12 cellular contexts compared by ENCODE assay signal in the genomic region with DNA sequence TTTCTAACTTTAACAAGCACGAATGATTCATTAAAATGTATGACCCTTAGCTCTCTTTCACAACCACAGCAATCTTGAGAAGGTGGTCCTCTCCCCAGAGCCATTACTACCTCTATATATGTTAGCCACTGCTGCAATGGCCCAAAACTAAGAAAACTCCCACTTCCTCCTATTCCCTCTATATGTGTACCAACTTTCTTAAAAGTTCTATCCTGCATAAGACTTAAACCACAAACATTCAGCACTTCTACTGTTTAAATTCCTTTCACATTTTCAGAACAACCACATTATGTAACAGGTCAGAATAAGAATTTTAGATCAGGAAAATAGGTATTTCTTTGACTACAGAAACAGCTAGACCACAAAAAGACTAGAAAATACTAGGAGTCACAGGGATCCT. TPM values are rescaled to one million over a fixed set of nuclear protein-coding genes. Genes with fewer than 3 reads are reported as not detected.
DNase-seq lines count a peak whose midpoint lies in the region; ATAC-seq, FAIRE-seq and TF ChIP-seq lines count a peak whose summit lies in the region.
"Had no signal": no experiment of that assay in that cellular context is flagged by ENCODE, and none has a peak within 500 bp of the region (broad histone marks: within the 10 kb centered on the region; RNA-seq: fewer than 3 reads in every experiment).

No MANE protein-coding gene starts in this region.

- H3K27me3 ChIP-seq in OCI-LY3 (ENCODE audit: low read depth, low read length) (no peaks in the 10 kb centered on the region), fibroblast of lung (ENCODE audit: control insufficient read depth, insufficient read depth, low read length) (no peaks in the 10 kb centered on the region)
- H3K27me3 ChIP-seq: tibial nerve had no signal

- peak overlapping the region; percentile 12; the same call in 1 of the 2 replicates for H3K4me2 ChIP-seq in OCI-LY3 (ENCODE audit: low read length)
- no peak overlapping the region for H3K4me2 ChIP-seq in fibroblast of lung (ENCODE audit: extremely low read depth, insufficient read depth, low read length)

- TF ChIP-seq CTCF in AG09309 (IDR thresholded peaks at IDR 0.05; ENCODE audit: control insufficient read depth, insufficient read depth, low read depth, low read length, missing control alignments) (no peak), OCI-LY3 (IDR thresholded peaks at IDR 0.05; ENCODE audit: low read depth, low read length) (no peak), fibroblast of lung (conservative IDR thresholded peaks at IDR 0.05 in 1 of 2, IDR thresholded peaks at IDR 0.05 in 1 of 2; ENCODE audit: low read depth in 1 of 2, low read length in 2 of 2) (no peak)

- no peak for FAIRE-seq in GM12892 (lab: Jason Lieb, UNC)

- H3K9ac ChIP-seq in OCI-LY3 (ENCODE audit: low read length) (no peak overlapping the region), fibroblast of lung (ENCODE audit: insufficient read depth, low read length) (no peak overlapping the region)

- peak; percentile 28 for DNase-seq in AG09309 (ENCODE audit: low read depth)
- peak; percentile 39 to 87 for DNase-seq in fibroblast of lung (ENCODE audit: low read depth in 2 of 2)
- no peak for DNase-seq in NCI-H2171 (lab: John Stamatoyannopoulos, UW)
- no peak for DNase-seq in GM12892 (ENCODE audit: insufficient read length)
- no peak for DNase-seq in NCI-H345 treated with DMSO at 0.1 percent for 48 hours (lab: John Stamatoyannopoulos, UW; ENCODE audit: unreplicated experiment)
- DNase-seq: effector memory CD8-positive, alpha-beta T cell; stimulated activated CD4-positive, alpha-beta T cell treated with anti-CD3 and anti-CD28 coated beads, Interleukin-4, amount 100 ng/mL, for 4 hours had no signal

- H3K36me3 ChIP-seq in OCI-LY3 (replicated peaks; ENCODE audit: low read depth, low read length) (peaks cover 2% of the 10 kb centered on the region), fibroblast of lung (ENCODE audit: control insufficient read depth, insufficient read depth, low read length) (no peaks in the 10 kb centered on the region)

- H3K79me2 ChIP-seq in OCI-LY3 (ENCODE audit: low read length) (peaks cover 44% of the 10 kb centered on the region), fibroblast of lung (ENCODE audit: control insufficient read depth, insufficient read depth, low read length) (peaks cover 13% of the 10 kb centered on the region)

- H2AFZ ChIP-seq in OCI-LY3 (ENCODE audit: low read depth, low read length), result no peak overlapping the region
- H2AFZ ChIP-seq in fibroblast of lung (ENCODE audit: low read length), result no peak overlapping the region

- H3K4me1 ChIP-seq in OCI-LY3 (ENCODE audit: low read length) (peaks cover 37% of the 10 kb centered on the region), fibroblast of lung (ENCODE audit: control insufficient read depth, extremely low read depth, insufficient read depth, low read length) (peaks cover 4% of the 10 kb centered on the region)

- H3K4me3 ChIP-seq in AG09309 (ENCODE audit: control insufficient read depth, low read depth, low read length) (no peak overlapping the region), OCI-LY3 (ENCODE audit: low read length) (no peak overlapping the region), fibroblast of lung (replicated peaks in 1 of 4; ENCODE audit: control extremely low read depth in 1 of 4, insufficient read depth in 1 of 4, low read depth in 3 of 4, low read length in 4 of 4) (no peak overlapping the region)
- H3K4me3 ChIP-seq: tibial nerve had no signal

- ATAC-seq in GM18868 (IDR thresholded peaks at IDR 0.05; ENCODE audit: unreplicated experiment), result peak; percentile 57
- ATAC-seq in GM21576 (IDR thresholded peaks at IDR 0.05; ENCODE audit: unreplicated experiment), result no peak
- ATAC-seq: effector memory CD8-positive, alpha-beta T cell had no signal

- H4K20me1 ChIP-seq in OCI-LY3 (ENCODE audit: insufficient read depth, low read length), result peaks cover 33% of the 10 kb centered on the region
- no peaks in the 10 kb centered on the region for H4K20me1 ChIP-seq in fibroblast of lung (ENCODE audit: control insufficient read depth, extremely low read depth, insufficient read depth, low read length)

- H3K27ac ChIP-seq in OCI-LY3 (ENCODE audit: low read length) (no peak overlapping the region), fibroblast of lung (ENCODE audit: insufficient read depth, low read length) (no peak overlapping the region)
- H3K27ac ChIP-seq: tibial nerve had no signal

- TF ChIP-seq POLR2A in GM12892 (IDR thresholded peaks at IDR 0.05; ENCODE audit: low read depth, low read length), result no peak

- H3K9me3 ChIP-seq in OCI-LY3 (ENCODE audit: insufficient read depth, low read length) (no peaks in the 10 kb centered on the region), fibroblast of lung (ENCODE audit: control insufficient read depth, insufficient read depth, low read depth, low read length) (no peaks in the 10 kb centered on the region)
- H3K9me3 ChIP-seq: tibial nerve had no signal

RNA-seq across cellular contexts. Expression of gene WASL, which starts 36.2 kb away (rescaled TPM):
- 12.1 and 15.4 TPM in 2 replicates for total RNA-seq in fibroblast of lung
- 18.0 and 21.0 TPM in 2 replicates for polyA plus RNA-seq in fibroblast of lung
- 16.9 and 22.4 TPM in 2 replicates for polyA plus RNA-seq in fibroblast of lung (2012)
- polyA minus RNA-seq in fibroblast of lung (ENCODE audit: low replicate concordance), result 2.5 and 4.2 TPM in 2 replicates
- 3.2 TPM for polyA plus RNA-seq in GM12892 (2012; ENCODE audit: missing spikeins)

RNA-seq across cellular contexts. Expression of gene LMOD2, which starts 57.0 kb away (rescaled TPM):
- not detected in 2 replicates for total RNA-seq in fibroblast of lung
- polyA plus RNA-seq in fibroblast of lung, result not detected in 2 replicates
- not detected in 2 replicates for polyA plus RNA-seq in fibroblast of lung (2012)
- polyA minus RNA-seq in fibroblast of lung (ENCODE audit: low replicate concordance), result not detected in 2 replicates
- polyA plus RNA-seq in GM12892 (2012; ENCODE audit: missing spikeins), result not detected
- total RNA-seq: neural crest cell, tibial nerve had no signal

Comparison
In these comparisons a context has a peak if more than half of its experiments do, and no peak if none do; other contexts are left out.
1. DNase-seq: peak in AG09309 (single experiment) and fibroblast of lung (2 of 2); none in NCI-H2171 (single experiment), GM12892 (single experiment) and NCI-H345 treated with DMSO at 0.1 percent for 48 hours (single experiment).